8 cellular contexts compared by ENCODE assay signal in genomic region chr2:219642465-219643083, GRCh38. TPM values are rescaled to one million over a fixed set of nuclear protein-coding genes. Genes with fewer than 3 reads are reported as not detected.
DNase-seq lines count a peak whose midpoint lies in the region; ATAC-seq and TF ChIP-seq lines count a peak whose summit lies in the region.

No MANE protein-coding gene starts in this region.

- POLR2A ChIA-PET in CD4-positive, alpha-beta T cell (lab: Charles Lee), result no interaction called here

- no peak overlapping the region for H3K4me3 Mint-ChIP-seq in CD4-positive, alpha-beta T cell

- H3K36me3 Mint-ChIP-seq in CD4-positive, alpha-beta T cell (ENCODE audit: low read depth), result no peaks in the 10 kb centered on the region

- no peaks in the 10 kb centered on the region for H3K9me3 Mint-ChIP-seq in CD4-positive, alpha-beta T cell

- peak; percentile 99 for TF ChIP-seq CTCF in CD4-positive, alpha-beta T cell (IDR thresholded peaks at IDR 0.05)

- no peak overlapping the region for H3K27ac ChIP-seq in CD4-positive, alpha-beta T cell (ENCODE audit: low read depth, low read length)

- peaks cover 6% of the 10 kb centered on the region for H3K4me1 Mint-ChIP-seq in CD4-positive, alpha-beta T cell (ENCODE audit: low read depth)

- peaks cover 39% of the 10 kb centered on the region for H3K27me3 Mint-ChIP-seq in CD4-positive, alpha-beta T cell

- CTCF ChIA-PET in CD4-positive, alpha-beta T cell (lab: Charles Lee), result interaction anchor here (0.6 to 1.2 kb wide), 7 partner anchors 9 to 135 kb away, joined by 3 to 5 read pairs (median 3); partner anchors contain the start of gene STK11IP

- H3K27ac Mint-ChIP-seq in CD4-positive, alpha-beta T cell, result no peak overlapping the region

- intact Hi-C loops in CD4-positive, alpha-beta T cell (cut with DNase I, micrococcal nuclease), result loop anchor here (1.0 to 10.0 kb wide), 4 partner anchors 45 to 240 kb away; partner anchors contain the start of gene STK11IP (in 1 of the 2)

- H3K9me3 ChIP-seq in CD4-positive, alpha-beta T cell (ENCODE audit: control insufficient read depth, low read length), result no peaks in the 10 kb centered on the region

- peaks cover 7% of the 10 kb centered on the region for H3K27me3 ChIP-seq in CD4-positive, alpha-beta T cell (ENCODE audit: control insufficient read depth, insufficient read depth, low read length)

- peak; percentile 78 to 87 (median 84) for DNase-seq in CD4-positive, alpha-beta T cell
- DNase-seq in NCI-H510A (lab: John Stamatoyannopoulos, UW) (peak; percentile 93), cerebellar cortex (ENCODE audit: low spot score) (peak; percentile 97), kidney tubule cell (ENCODE audit: low spot score) (peak; percentile 95)
- DNase-seq in stimulated activated CD4-positive, alpha-beta T cell treated with anti-CD3 and anti-CD28 coated beads, Interleukin-2, amount 100 ng/mL, for 48 hours, result peak; percentile 82 to 85

- peak; percentile 100 for ATAC-seq in CD4-positive, alpha-beta T cell (ENCODE audit: poor library complexity)
- ATAC-seq in GM19351 (IDR thresholded peaks at IDR 0.05; ENCODE audit: unreplicated experiment), result peak; percentile 96
- ATAC-seq in HG03442 (IDR thresholded peaks at IDR 0.05; ENCODE audit: unreplicated experiment), result peak; percentile 98
- ATAC-seq in activated CD4-positive, CD25-positive, alpha-beta regulatory T cell treated with anti-CD3 and anti-CD28 coated beads, Interleukin-2, amount 50 U/mL, for 24 hours, result peak; percentile 93 to 95

RNA-seq across cellular contexts. Expression of gene SLC4A3, which starts 15.1 kb away (rescaled TPM):
- under 1 TPM; 0.16 to 0.20 TPM for total RNA-seq in CD4-positive, alpha-beta T cell

RNA-seq across cellular contexts. Expression of gene STK11IP, which starts 44.9 kb away (rescaled TPM):
- total RNA-seq in CD4-positive, alpha-beta T cell, result 10 to 100 TPM; 23.9 to 27.2 TPM
